Comparison of ENCODE assay signal across 1 cellular context in the genomic region with DNA sequence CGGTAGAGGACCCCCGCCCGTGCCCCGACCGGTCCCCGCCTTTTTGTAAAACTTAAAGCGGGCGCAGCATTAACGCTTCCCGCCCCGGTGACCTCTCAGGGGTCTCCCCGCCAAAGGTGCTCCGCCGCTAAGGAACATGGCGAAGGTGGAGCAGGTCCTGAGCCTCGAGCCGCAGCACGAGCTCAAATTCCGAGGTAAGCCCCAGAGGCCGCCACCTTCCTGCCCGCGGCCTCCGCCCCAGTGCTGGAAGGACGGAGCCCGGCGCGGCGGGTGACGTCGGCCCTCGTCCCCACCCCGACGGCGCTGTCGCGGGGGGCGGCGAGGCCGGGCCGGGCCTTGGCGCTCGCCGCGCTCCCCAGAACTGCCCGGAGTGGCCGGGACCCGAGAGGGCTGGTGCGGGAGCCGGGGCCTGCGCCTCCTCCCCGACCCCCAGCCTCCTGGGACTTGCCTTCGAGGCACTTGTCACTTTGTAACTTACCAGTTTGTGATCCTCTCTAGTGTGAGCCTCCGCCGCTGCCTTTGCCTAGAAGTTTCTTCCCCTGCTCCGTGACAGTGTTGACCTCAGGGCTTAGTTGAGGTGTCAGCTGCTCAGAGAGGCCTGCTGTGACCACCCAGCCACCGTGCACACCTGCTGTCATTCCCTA.
TF ChIP-seq lines count a peak whose summit lies in the region.

No MANE protein-coding gene starts in this region.

TF ChIP-seq in IMR-90, 13 proteins besides CTCF, POLR2A, EP300 and RAD21:
- TF ChIP-seq MAZ (IDR thresholded peaks at IDR 0.05; ENCODE audit: borderline replicate concordance, low read depth, low read length) (peak; percentile 39; the same call in 1 of the 2 replicates), MXI1 (IDR thresholded peaks at IDR 0.05; ENCODE audit: borderline replicate concordance, low read depth, low read length) (no peak; the same call in 1 of the 2 replicates), BHLHE40 (IDR thresholded peaks at IDR 0.05; ENCODE audit: low read depth, low read length) (no peak), CHD1 (IDR thresholded peaks at IDR 0.05; ENCODE audit: low read depth, low read length) (no peak), RFX5 (IDR thresholded peaks at IDR 0.05; ENCODE audit: low read depth, low read length) (no peak), MAFK (IDR thresholded peaks at IDR 0.05; ENCODE audit: low read depth, low read length) (no peak)
- TF ChIP-seq, protein P1, sequence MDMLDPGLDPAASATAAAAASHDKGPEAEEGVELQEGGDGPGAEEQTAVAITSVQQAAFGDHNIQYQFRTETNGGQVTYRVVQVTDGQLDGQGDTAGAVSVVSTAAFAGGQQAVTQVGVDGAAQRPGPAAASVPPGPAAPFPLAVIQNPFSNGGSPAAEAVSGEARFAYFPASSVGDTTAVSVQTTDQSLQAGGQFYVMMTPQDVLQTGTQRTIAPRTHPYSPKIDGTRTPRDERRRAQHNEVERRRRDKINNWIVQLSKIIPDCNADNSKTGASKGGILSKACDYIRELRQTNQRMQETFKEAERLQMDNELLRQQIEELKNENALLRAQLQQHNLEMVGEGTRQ (IDR thresholded peaks at IDR 0.05; ENCODE audit: low read depth, low read length) = no peak
TF ChIP-seq in IMR-90: peak in this region for 1.
